Comparison of ENCODE assay signal across 2 cellular contexts in genomic region chr1:192700834-192701271, GRCh38.
TF ChIP-seq lines count a peak whose summit lies in the region.

No MANE protein-coding gene starts in this region.

TF ChIP-seq in IMR-90, 13 proteins besides CTCF, POLR2A, EP300 and RAD21 (continued from another document):
- no peak for TF ChIP-seq USF2 (IDR thresholded peaks at IDR 0.05; ENCODE audit: low read depth, low read length)
- peak; percentile 47; the same call in 1 of the 2 replicates for TF ChIP-seq FOS (IDR thresholded peaks at IDR 0.05; ENCODE audit: low read depth, low read length)
- TF ChIP-seq ELK1 (IDR thresholded peaks at IDR 0.05; ENCODE audit: borderline replicate concordance, low read depth, low read length), result no peak
- peak; percentile 26; the same call in 1 of the 2 replicates for TF ChIP-seq MAFK (IDR thresholded peaks at IDR 0.05; ENCODE audit: low read depth, low read length)
- peak; percentile 90 for TF ChIP-seq CEBPB (IDR thresholded peaks at IDR 0.05; ENCODE audit: low read depth, low read length)
- TF ChIP-seq BHLHE40 (IDR thresholded peaks at IDR 0.05; ENCODE audit: low read depth, low read length), result peak; percentile 86; the same call in 1 of the 2 replicates

TF ChIP-seq in HepG2, 621 proteins besides CTCF, POLR2A, EP300 and RAD21 (continued from another document and continues in another):
- TF ChIP-seq ZNF280D (CRISPR knock-in tag; IDR thresholded peaks at IDR 0.05) (no peak), GATAD2A (CRISPR knock-in tag; IDR thresholded peaks at IDR 0.05) (peak; percentile 80), TRIM24 (CRISPR knock-in tag; IDR thresholded peaks at IDR 0.05) (no peak), NRL (CRISPR knock-in tag; IDR thresholded peaks at IDR 0.05; ENCODE audit: borderline replicate concordance) (no peak), RBAK (CRISPR knock-in tag; IDR thresholded peaks at IDR 0.05) (no peak), MTF2 (CRISPR knock-in tag; IDR thresholded peaks at IDR 0.05; ENCODE audit: borderline replicate concordance) (no peak), NFRKB (IDR thresholded peaks at IDR 0.05) (no peak), BATF2 (CRISPR knock-in tag; IDR thresholded peaks at IDR 0.05) (no peak), SATB2 (CRISPR knock-in tag; IDR thresholded peaks at IDR 0.05) (no peak), SOX6 (IDR thresholded peaks at IDR 0.05) (no peak), SOX6 (CRISPR knock-in tag; IDR thresholded peaks at IDR 0.05) (peak; percentile 43; the same call in 1 of the 2 replicates), ZNF530 (CRISPR knock-in tag; IDR thresholded peaks at IDR 0.05; ENCODE audit: low read depth) (no peak), ZBTB34 (CRISPR knock-in tag; IDR thresholded peaks at IDR 0.05) (no peak), SMYD3 (CRISPR knock-in tag; IDR thresholded peaks at IDR 0.05) (no peak), ATF7-NPFF (CRISPR knock-in tag; IDR thresholded peaks at IDR 0.05; ENCODE audit: low read depth) (no peak), HDAC2 (CRISPR knock-in tag; IDR thresholded peaks at IDR 0.05) (no peak), ETV5 (CRISPR knock-in tag; IDR thresholded peaks at IDR 0.05; ENCODE audit: borderline replicate concordance) (peak; percentile 27; the same call in 1 of the 2 replicates), MEIS1 (CRISPR knock-in tag; IDR thresholded peaks at IDR 0.05; ENCODE audit: borderline replicate concordance) (no peak), ZNF451 (CRISPR knock-in tag; IDR thresholded peaks at IDR 0.05) (no peak), ZNF24 (IDR thresholded peaks at IDR 0.05) (no peak), ZBTB25 (CRISPR knock-in tag; IDR thresholded peaks at IDR 0.05) (peak; percentile 59; the same call in 1 of the 2 replicates), PAWR (CRISPR knock-in tag; IDR thresholded peaks at IDR 0.05; ENCODE audit: borderline replicate concordance) (no peak), AFF4 (CRISPR knock-in tag; IDR thresholded peaks at IDR 0.05) (no peak), CEBPB (IDR thresholded peaks at IDR 0.05; ENCODE audit: borderline replicate concordance, low read depth, low read length) (no peak), ZNF713 (CRISPR knock-in tag; IDR thresholded peaks at IDR 0.05) (no peak), FUBP1 (CRISPR knock-in tag; IDR thresholded peaks at IDR 0.05; ENCODE audit: borderline replicate concordance) (no peak), RERE (CRISPR knock-in tag; IDR thresholded peaks at IDR 0.05; ENCODE audit: low read depth) (no peak), HMGXB4 (CRISPR knock-in tag; IDR thresholded peaks at IDR 0.05; ENCODE audit: borderline replicate concordance in 1 of 2, low read depth in 1 of 2) (no peak), ZNF362 (CRISPR knock-in tag; IDR thresholded peaks at IDR 0.05; ENCODE audit: borderline replicate concordance) (peak; percentile 44; the same call in 1 of the 2 replicates)
